ENCODE assay signal across 8 cellular contexts in genomic region chr20:33732166-33732970, GRCh38. TPM values are rescaled to one million over a fixed set of nuclear protein-coding genes. Genes with fewer than 3 reads are reported as not detected.
DNase-seq lines count a peak whose midpoint lies in the region; ATAC-seq, FAIRE-seq and TF ChIP-seq lines count a peak whose summit lies in the region.

No MANE protein-coding gene starts in this region.

- H3K27me3 ChIP-seq in HepG2 (ENCODE audit: control insufficient read depth in 1 of 2, insufficient read depth in 2 of 2, low read length in 2 of 2) = no peaks in the 10 kb centered on the region

- POLR2A ChIA-PET in activated B cell treated with CpG ODN at 0.5 μM for 24 hours (lab: Charles Lee) (interaction anchor here (0.5 to 3.9 kb wide), 27 partner anchors 9 to 1933 kb away, joined by 3 to 102 read pairs (median 5); partner anchors contain the start of genes ACTL10, CBFA2T2, CHMP4B and EIF2S2), HepG2 (lab: Yijun Ruan, JAX) (interaction anchor here (0.5 to 3.7 kb wide), 24 partner anchors 10 to 571 kb away, joined by 3 to 15 read pairs (median 4); partner anchors contain the start of genes AHCY, CBFA2T2, CDK5RAP1 and EIF2S2)

- TF ChIP-seq POLR2A in HepG2 (IDR thresholded peaks at IDR 0.05; ENCODE audit: insufficient read depth in 1 of 2, low read depth in 2 of 2, low read length in 2 of 2) = peak; percentile 71 to 96

- peak overlapping the region; percentile 60 to 81 (median 65) for H3K4me3 ChIP-seq in HepG2 (replicated peaks in 1 of 3; ENCODE audit: insufficient read depth in 1 of 3, low read depth in 2 of 3, low read length in 3 of 3)

- TSS peak; percentile 89 for BruUV-seq in HepG2 (replicated peaks; lab: Mats Ljungman, UMichigan)

- intact Hi-C loops in activated B cell treated with CpG ODN at 0.5 μM for 24 hours (cut with micrococcal nuclease) (loop anchor here (1.0 to 5.0 kb wide), 8 partner anchors 41 to 380 kb away; partner anchors contain the start of genes ACTL10, CHMP4B, E2F1 and EIF2S2), HepG2 (cut with micrococcal nuclease; ENCODE audit: unreplicated experiment) (loop anchor here (1.0 to 10.0 kb wide), 3 partner anchors 60 to 288 kb away; partner anchors contain the start of genes CHMP4B, NECAB3 and SNTA1)

- no peak for FAIRE-seq in HepG2 (lab: Jason Lieb, UNC)

- no peak for TF ChIP-seq CTCF in activated B cell treated with CpG ODN at 0.5 μM for 24 hours (IDR thresholded peaks at IDR 0.05)
- no peak for TF ChIP-seq CTCF in chondrocyte (IDR thresholded peaks at IDR 0.05)
- TF ChIP-seq CTCF in HepG2 (CRISPR knock-in tag; IDR thresholded peaks at IDR 0.05) = peak; percentile 55; the same call in 1 of the 2 replicates

- H3K4me1 ChIP-seq in HepG2 (ENCODE audit: insufficient read depth, low read length) = peaks cover 31% of the 10 kb centered on the region

- H3K27me3 Mint-ChIP-seq in activated B cell treated with CpG ODN at 0.5 μM for 24 hours (no peaks in the 10 kb centered on the region), chondrocyte (ENCODE audit: low read depth) (no peaks in the 10 kb centered on the region)

- peaks cover 22% of the 10 kb centered on the region for H3K9me3 ChIP-seq in HepG2 (ENCODE audit: low read length)

- peak overlapping the region; percentile 74 for H3K9ac ChIP-seq in HepG2 (ENCODE audit: insufficient read depth, low read depth, low read length)

- in situ Hi-C loops in HepG2 (cut with HindIII; ENCODE audit: extremely low pct_ligation_motif_present, low pct_unique_long_range_greater_than_20kb) = no loop called here

- WGBS in HepG2 (ENCODE audit: low lambda C conversion rate) = under 1% methylated on average over 43 of the region's 68 CpGs

- H3K4me2 ChIP-seq in HepG2 (ENCODE audit: low read depth, low read length) = peak overlapping the region; percentile 96

- H3K9me3 Mint-ChIP-seq in activated B cell treated with CpG ODN at 0.5 μM for 24 hours = peaks cover 10% of the 10 kb centered on the region
- H3K9me3 Mint-ChIP-seq in chondrocyte (ENCODE audit: low read depth) = peaks cover 15% of the 10 kb centered on the region

- no peaks in the 10 kb centered on the region for H4K20me1 ChIP-seq in HepG2 (ENCODE audit: insufficient read depth, low read length)

- peak overlapping the region; percentile 8 for H2AFZ ChIP-seq in HepG2 (ENCODE audit: low read length)

- H3K36me3 Mint-ChIP-seq in activated B cell treated with CpG ODN at 0.5 μM for 24 hours (ENCODE audit: low read depth) (peaks cover 12% of the 10 kb centered on the region), chondrocyte (ENCODE audit: low read depth) (peaks cover 9% of the 10 kb centered on the region)

- ATAC-seq in GM18502 (IDR thresholded peaks at IDR 0.05; ENCODE audit: poor library complexity, unreplicated experiment) (peak; percentile 65), HG02623 (IDR thresholded peaks at IDR 0.05; ENCODE audit: unreplicated experiment) (peak; percentile 44), activated B cell treated with CpG ODN at 0.5 μM for 24 hours (ENCODE audit: low read depth) (peak; percentile 40), HepG2 (peak; percentile 75)

- H3K4me3 Mint-ChIP-seq in activated B cell treated with CpG ODN at 0.5 μM for 24 hours = peak overlapping the region; percentile 90
- H3K4me3 Mint-ChIP-seq in chondrocyte (ENCODE audit: unreplicated experiment) = peak overlapping the region; percentile 76

- peaks cover 26% of the 10 kb centered on the region for H3K4me1 Mint-ChIP-seq in activated B cell treated with CpG ODN at 0.5 μM for 24 hours
- H3K4me1 Mint-ChIP-seq in chondrocyte (ENCODE audit: low read depth) = peaks cover 26% of the 10 kb centered on the region

- H3K27ac Mint-ChIP-seq in activated B cell treated with CpG ODN at 0.5 μM for 24 hours (peak overlapping the region; percentile 84), chondrocyte (ENCODE audit: unreplicated experiment) (peak overlapping the region; percentile 83)

- DNase-seq in NCI-H1417 (lab: John Stamatoyannopoulos, UW) = peak; percentile 73 to 96 (median 93)
- DNase-seq in activated B cell treated with CpG ODN at 0.5 μM for 24 hours = peak; percentile 96
- peak; percentile 92 for DNase-seq in chondrocyte (ENCODE audit: low spot score)
- DNase-seq in HepG2 (ENCODE audit: low spot score) = peak; percentile 82
- peak in 2 of 3 donors; percentile 78 to 79 for DNase-seq in stimulated activated CD4-positive, alpha-beta T cell treated with anti-CD3 and anti-CD28 coated beads, TNF-alpha, amount 100 ng/mL, for 1 hour (ENCODE audit: low read depth in 3 of 3, low spot score in 1 of 3)
- no peak for DNase-seq in AG08395 (ENCODE audit: low spot score)

- CTCF ChIA-PET in activated B cell treated with CpG ODN at 0.5 μM for 24 hours (lab: Charles Lee) = interaction anchor here (0.9 to 1.6 kb wide), 12 partner anchors 22 to 290 kb away, joined by 3 to 7 read pairs (median 4); partner anchors contain the start of genes ACTL10 and CHMP4B
- CTCF ChIA-PET in HepG2 (lab: Yijun Ruan, JAX; ENCODE audit: low intra/inter-chr PET ratio, low total read pairs) = interaction anchor here (0.6 to 1.8 kb wide), 3 partner anchors 30 to 79 kb away, joined by 4 to 5 read pairs (median 5); no protein-coding TSS in a partner anchor

- H3K27ac ChIP-seq in HepG2 (ENCODE audit: extremely low read length, insufficient read depth, low read length) = peak overlapping the region; percentile 84

- H3K36me3 ChIP-seq in HepG2 (replicated peaks in 1 of 2; ENCODE audit: control insufficient read depth in 1 of 2, insufficient read depth in 2 of 2, low read length in 2 of 2) = no peaks in the 10 kb centered on the region

- TF ChIP-seq RAD21 in HepG2 (CRISPR knock-in tag; IDR thresholded peaks at IDR 0.05) = no peak

- TF ChIP-seq EP300 in HepG2 (IDR thresholded peaks at IDR 0.05; ENCODE audit: low read depth in 2 of 2, low read length in 2 of 2) (peak in 1 of 2 experiments; percentile 100; a peak in 2 of 4 replicates), HepG2 (CRISPR knock-in tag; IDR thresholded peaks at IDR 0.05; ENCODE audit: borderline replicate concordance) (no peak; the same call in 1 of the 2 replicates)

- no peaks in the 10 kb centered on the region for H3K79me2 ChIP-seq in HepG2 (ENCODE audit: insufficient read depth, low read length)

RNA-seq across cellular contexts. Expression of gene ZNF341, which starts 0.6 kb away (rescaled TPM):
- total RNA-seq in activated B cell treated with CpG ODN at 0.5 μM for 24 hours (9.2 and 10.1 TPM in 2 replicates), chondrocyte (2.7 to 3.1 TPM (median 2.8 TPM) in 3 replicates), HepG2 (2016; rRNA removed; fragmentation: Illumina TruSeq; extraction: Trizol) (0.97 and 1.1 TPM in 2 replicates)
- 0.26 and 0.40 TPM in 2 replicates for total RNA-seq in HepG2 (2016; cell fraction: cytosol; rRNA removed; fragmentation: Illumina TruSeq; extraction: Trizol; ENCODE audit: low read depth)
- 0.85 and 1.00 TPM in 2 replicates for total RNA-seq in HepG2 (2016; cell fraction: insoluble cytoplasmic fraction; rRNA removed; fragmentation: Illumina TruSeq; extraction: Trizol)
- total RNA-seq in HepG2 (2016; cell fraction: membrane; rRNA removed; fragmentation: Illumina TruSeq; extraction: Trizol) = 0.43 and 0.59 TPM in 2 replicates
- total RNA-seq in HepG2 (2016; cell fraction: nucleus; rRNA removed; fragmentation: Illumina TruSeq; extraction: Trizol) = 1.3 and 1.4 TPM in 2 replicates
- polyA plus RNA-seq in HepG2 (2011; rRNA removed) = 2.2 TPM in 2 replicates
- 0.87 and 0.94 TPM in 2 replicates for polyA plus RNA-seq in HepG2 (2011; cell fraction: cytosol; rRNA removed)
- 5.0 and 6.3 TPM in 2 replicates for polyA plus RNA-seq in HepG2 (2011; cell fraction: nucleus; rRNA removed)
- 0.99 and 1.6 TPM in 2 replicates for polyA plus RNA-seq in HepG2 (2012)
- 0.21 and 0.25 TPM in 2 replicates for polyA plus RNA-seq in HepG2 (2016; cell fraction: cytosol; fragmentation: Illumina TruSeq; extraction: Trizol; ENCODE audit: low read depth)
- polyA plus RNA-seq in HepG2 (2016; cell fraction: insoluble cytoplasmic fraction; fragmentation: Illumina TruSeq; extraction: Trizol; ENCODE audit: low read depth) = 1.0 and 1.3 TPM in 2 replicates
- 0.33 and 0.47 TPM in 2 replicates for polyA plus RNA-seq in HepG2 (2016; cell fraction: membrane; fragmentation: Illumina TruSeq; extraction: Trizol; ENCODE audit: low read depth)
- 4.5 and 5.6 TPM in 2 replicates for polyA plus RNA-seq in HepG2 (2016; cell fraction: nucleus; fragmentation: Illumina TruSeq; extraction: Trizol; ENCODE audit: insufficient read depth, low read depth)
- 3.5 and 6.0 TPM in 2 replicates for polyA minus RNA-seq in HepG2 (2011; rRNA and poly(A)+ RNA removed; ENCODE audit: low replicate concordance)
- polyA minus RNA-seq in HepG2 (2011; cell fraction: cytosol; rRNA and poly(A)+ RNA removed) = 0.88 and 1.3 TPM in 2 replicates
- 2.2 and 2.3 TPM in 2 replicates for polyA minus RNA-seq in HepG2 (2011; cell fraction: nucleus; rRNA and poly(A)+ RNA removed)

RNA-seq across cellular contexts. Expression of gene PXMP4, which starts 12.3 kb away (rescaled TPM):
- 6.8 and 7.7 TPM in 2 replicates for total RNA-seq in activated B cell treated with CpG ODN at 0.5 μM for 24 hours
- 4.9 to 6.7 TPM (median 6.4 TPM) in 3 replicates for total RNA-seq in chondrocyte
- total RNA-seq in HepG2 (2016; rRNA removed; fragmentation: Illumina TruSeq; extraction: Trizol) = not detected in 2 replicates
- total RNA-seq in HepG2 (2016; cell fraction: cytosol; rRNA removed; fragmentation: Illumina TruSeq; extraction: Trizol; ENCODE audit: low read depth) = not detected in 2 replicates
- not detected in 2 replicates for total RNA-seq in HepG2 (2016; cell fraction: insoluble cytoplasmic fraction; rRNA removed; fragmentation: Illumina TruSeq; extraction: Trizol)
- not detected in 2 replicates for total RNA-seq in HepG2 (2016; cell fraction: membrane; rRNA removed; fragmentation: Illumina TruSeq; extraction: Trizol)
- total RNA-seq in HepG2 (2016; cell fraction: nucleus; rRNA removed; fragmentation: Illumina TruSeq; extraction: Trizol) = not detected in 2 replicates
- not detected in 2 replicates for polyA plus RNA-seq in HepG2 (2011; rRNA removed)
- 0.01 TPM in 1 of 2 replicates, not detected in the other for polyA plus RNA-seq in HepG2 (2011; cell fraction: cytosol; rRNA removed)
- polyA plus RNA-seq in HepG2 (2011; cell fraction: nucleus; rRNA removed) = not detected in 2 replicates
- 0.07 TPM in 1 of 2 replicates, not detected in the other for polyA plus RNA-seq in HepG2 (2012)
- not detected in 2 replicates for polyA plus RNA-seq in HepG2 (2016; cell fraction: cytosol; fragmentation: Illumina TruSeq; extraction: Trizol; ENCODE audit: low read depth)
- not detected in 2 replicates for polyA plus RNA-seq in HepG2 (2016; cell fraction: insoluble cytoplasmic fraction; fragmentation: Illumina TruSeq; extraction: Trizol; ENCODE audit: low read depth)
- polyA plus RNA-seq in HepG2 (2016; cell fraction: membrane; fragmentation: Illumina TruSeq; extraction: Trizol; ENCODE audit: low read depth) = not detected in 2 replicates
- polyA plus RNA-seq in HepG2 (2016; cell fraction: nucleus; fragmentation: Illumina TruSeq; extraction: Trizol; ENCODE audit: insufficient read depth, low read depth) = not detected in 2 replicates
- 0.20 and 11.4 TPM in 2 replicates for polyA minus RNA-seq in HepG2 (2011; rRNA and poly(A)+ RNA removed; ENCODE audit: low replicate concordance)
- not detected in 2 replicates for polyA minus RNA-seq in HepG2 (2011; cell fraction: cytosol; rRNA and poly(A)+ RNA removed)
- polyA minus RNA-seq in HepG2 (2011; cell fraction: nucleus; rRNA and poly(A)+ RNA removed) = not detected in 2 replicates

RNA-seq across cellular contexts. Expression of gene E2F1, which starts 46.2 kb away (rescaled TPM):
- total RNA-seq in activated B cell treated with CpG ODN at 0.5 μM for 24 hours = 6.7 and 8.9 TPM in 2 replicates
- total RNA-seq in chondrocyte = 7.5 to 17.0 TPM (median 7.6 TPM) in 3 replicates
- 25.3 and 39.4 TPM in 2 replicates for total RNA-seq in HepG2 (2016; rRNA removed; fragmentation: Illumina TruSeq; extraction: Trizol)
- 23.5 and 26.5 TPM in 2 replicates for total RNA-seq in HepG2 (2016; cell fraction: cytosol; rRNA removed; fragmentation: Illumina TruSeq; extraction: Trizol; ENCODE audit: low read depth)
- total RNA-seq in HepG2 (2016; cell fraction: insoluble cytoplasmic fraction; rRNA removed; fragmentation: Illumina TruSeq; extraction: Trizol) = 22.9 and 41.6 TPM in 2 replicates
- total RNA-seq in HepG2 (2016; cell fraction: membrane; rRNA removed; fragmentation: Illumina TruSeq; extraction: Trizol) = 49.7 and 51.9 TPM in 2 replicates
- 29.5 and 34.7 TPM in 2 replicates for total RNA-seq in HepG2 (2016; cell fraction: nucleus; rRNA removed; fragmentation: Illumina TruSeq; extraction: Trizol)
- polyA plus RNA-seq in HepG2 (2011; rRNA removed) = 22.5 and 25.5 TPM in 2 replicates
- polyA plus RNA-seq in HepG2 (2011; cell fraction: cytosol; rRNA removed) = 14.5 and 25.4 TPM in 2 replicates
- 50.7 and 66.4 TPM in 2 replicates for polyA plus RNA-seq in HepG2 (2011; cell fraction: nucleus; rRNA removed)
- polyA plus RNA-seq in HepG2 (2012) = 14.4 and 23.5 TPM in 2 replicates
- 39.6 and 41.6 TPM in 2 replicates for polyA plus RNA-seq in HepG2 (2016; cell fraction: cytosol; fragmentation: Illumina TruSeq; extraction: Trizol; ENCODE audit: low read depth)
- polyA plus RNA-seq in HepG2 (2016; cell fraction: insoluble cytoplasmic fraction; fragmentation: Illumina TruSeq; extraction: Trizol; ENCODE audit: low read depth) = 32.3 and 37.3 TPM in 2 replicates
- 56.5 and 59.4 TPM in 2 replicates for polyA plus RNA-seq in HepG2 (2016; cell fraction: membrane; fragmentation: Illumina TruSeq; extraction: Trizol; ENCODE audit: low read depth)
- 97.6 and 106 TPM in 2 replicates for polyA plus RNA-seq in HepG2 (2016; cell fraction: nucleus; fragmentation: Illumina TruSeq; extraction: Trizol; ENCODE audit: insufficient read depth, low read depth)
- 35.0 and 64.5 TPM in 2 replicates for polyA minus RNA-seq in HepG2 (2011; rRNA and poly(A)+ RNA removed; ENCODE audit: low replicate concordance)
- 7.4 and 10.7 TPM in 2 replicates for polyA minus RNA-seq in HepG2 (2011; cell fraction: cytosol; rRNA and poly(A)+ RNA removed)
- 8.0 and 10.6 TPM in 2 replicates for polyA minus RNA-seq in HepG2 (2011; cell fraction: nucleus; rRNA and poly(A)+ RNA removed)

RNA-seq across cellular contexts. Expression of gene NECAB3, which starts 58.1 kb away (rescaled TPM):
- total RNA-seq in activated B cell treated with CpG ODN at 0.5 μM for 24 hours = 7.5 and 8.4 TPM in 2 replicates
- 23.5 to 35.5 TPM (median 32.5 TPM) in 3 replicates for total RNA-seq in chondrocyte
- total RNA-seq in HepG2 (2016; rRNA removed; fragmentation: Illumina TruSeq; extraction: Trizol) = 26.4 and 61.5 TPM in 2 replicates
- 43.9 and 46.0 TPM in 2 replicates for total RNA-seq in HepG2 (2016; cell fraction: cytosol; rRNA removed; fragmentation: Illumina TruSeq; extraction: Trizol; ENCODE audit: low read depth)
- total RNA-seq in HepG2 (2016; cell fraction: insoluble cytoplasmic fraction; rRNA removed; fragmentation: Illumina TruSeq; extraction: Trizol) = 23.2 and 62.1 TPM in 2 replicates
- total RNA-seq in HepG2 (2016; cell fraction: membrane; rRNA removed; fragmentation: Illumina TruSeq; extraction: Trizol) = 62.7 and 67.8 TPM in 2 replicates
- 71.4 and 86.1 TPM in 2 replicates for total RNA-seq in HepG2 (2016; cell fraction: nucleus; rRNA removed; fragmentation: Illumina TruSeq; extraction: Trizol)
- 65.5 and 81.8 TPM in 2 replicates for polyA plus RNA-seq in HepG2 (2011; rRNA removed)
- 30.3 and 70.4 TPM in 2 replicates for polyA plus RNA-seq in HepG2 (2011; cell fraction: cytosol; rRNA removed)
- 585 and 688 TPM in 2 replicates for polyA plus RNA-seq in HepG2 (2011; cell fraction: nucleus; rRNA removed)
- polyA plus RNA-seq in HepG2 (2012) = 32.0 and 41.2 TPM in 2 replicates
- 18.6 and 21.1 TPM in 2 replicates for polyA plus RNA-seq in HepG2 (2016; cell fraction: cytosol; fragmentation: Illumina TruSeq; extraction: Trizol; ENCODE audit: low read depth)
- polyA plus RNA-seq in HepG2 (2016; cell fraction: insoluble cytoplasmic fraction; fragmentation: Illumina TruSeq; extraction: Trizol; ENCODE audit: low read depth) = 21.8 and 29.6 TPM in 2 replicates
- polyA plus RNA-seq in HepG2 (2016; cell fraction: membrane; fragmentation: Illumina TruSeq; extraction: Trizol; ENCODE audit: low read depth) = 29.2 TPM in 2 replicates
- polyA plus RNA-seq in HepG2 (2016; cell fraction: nucleus; fragmentation: Illumina TruSeq; extraction: Trizol; ENCODE audit: insufficient read depth, low read depth) = 161 and 163 TPM in 2 replicates
- polyA minus RNA-seq in HepG2 (2011; rRNA and poly(A)+ RNA removed; ENCODE audit: low replicate concordance) = 148 and 154 TPM in 2 replicates
- polyA minus RNA-seq in HepG2 (2011; cell fraction: cytosol; rRNA and poly(A)+ RNA removed) = 27.1 and 33.2 TPM in 2 replicates
- 103 and 112 TPM in 2 replicates for polyA minus RNA-seq in HepG2 (2011; cell fraction: nucleus; rRNA and poly(A)+ RNA removed)
